ENCODE assay signal across 27 cellular contexts in the genomic region with DNA sequence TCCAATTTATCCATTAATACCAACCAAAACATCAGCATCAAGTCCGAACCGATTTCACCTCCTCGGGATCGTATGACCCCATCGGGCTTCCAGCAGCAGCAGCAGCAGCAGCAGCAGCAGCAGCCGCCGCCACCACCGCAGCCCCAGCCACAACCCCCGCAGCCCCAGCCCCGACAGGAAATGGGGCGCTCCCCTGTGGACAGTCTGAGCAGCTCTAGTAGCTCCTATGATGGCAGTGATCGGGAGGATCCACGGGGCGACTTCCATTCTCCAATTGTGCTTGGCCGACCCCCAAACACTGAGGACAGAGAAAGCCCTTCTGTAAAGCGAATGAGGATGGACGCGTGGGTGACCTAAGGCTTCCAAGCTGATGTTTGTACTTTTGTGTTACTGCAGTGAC. TPM values are rescaled to one million over a fixed set of nuclear protein-coding genes. Genes with fewer than 3 reads are reported as not detected.
DNase-seq lines count a peak whose midpoint lies in the region; ATAC-seq, FAIRE-seq and TF ChIP-seq lines count a peak whose summit lies in the region.
"Had no signal": no experiment of that assay in that cellular context is flagged by ENCODE, and none has a peak within 500 bp of the region (broad histone marks: within the 10 kb centered on the region; RNA-seq: fewer than 3 reads in every experiment).

No MANE protein-coding gene starts in this region.

- intact Hi-C loops in K562 (cut with micrococcal nuclease): no loop called here

- no peak overlapping the region for H3K14ac ChIP-seq in mesenchymal stem cell (ENCODE audit: low read length in 2 of 2)

- no peak overlapping the region for H3K4me3 ChIP-seq in BLaER1
- H3K4me3 ChIP-seq in BLaER1 treated with 17β-estradiol and CSF1 and Interleukin-3, amounts not matched to agents 10 nM and 100 nM: no peak overlapping the region
- no peak overlapping the region for H3K4me3 ChIP-seq in K562
- no peak overlapping the region for H3K4me3 ChIP-seq in mesenchymal stem cell (ENCODE audit: insufficient read depth in 1 of 2, low read depth in 1 of 2, low read length in 2 of 2)
- no peak overlapping the region for H3K4me3 ChIP-seq in BE2C (ENCODE audit: low read depth, low read length)
- H3K4me3 ChIP-seq: coronary artery, SJCRH30, upper lobe of left lung had no signal

- H2AK5ac ChIP-seq in mesenchymal stem cell (ENCODE audit: low read length, severe bottlenecking): no peak overlapping the region

- H2AFZ ChIP-seq in K562 (ENCODE audit: low read depth, low read length) (no peak overlapping the region), mesenchymal stem cell (ENCODE audit: low read depth, low read length) (no peak overlapping the region)

- no peak overlapping the region for H2BK120ac ChIP-seq in mesenchymal stem cell (ENCODE audit: low read depth, low read length)

- TF ChIP-seq CTCF in K562 (IDR thresholded peaks at IDR 0.05 in 2 of 3, conservative IDR thresholded peaks at IDR 0.05 in 1 of 3; ENCODE audit: insufficient read depth in 2 of 3, low read depth in 1 of 3, low read length in 3 of 3): 0 out of 6 replicates have a peak, but pooled peaks of 1 of the 3 experiments have one; percentile 6
- TF ChIP-seq CTCF in BE2C (IDR thresholded peaks at IDR 0.05; ENCODE audit: low read depth, low read length): no peak

- H3K9me3 ChIP-seq in BLaER1: no peaks in the 10 kb centered on the region
- H3K9me3 ChIP-seq in BLaER1 treated with 17β-estradiol and CSF1 and Interleukin-3, amounts not matched to agents 10 nM and 100 nM (replicated peaks in 1 of 11): no peaks in the 10 kb centered on the region
- no peaks in the 10 kb centered on the region for H3K9me3 ChIP-seq in K562 (replicated peaks; ENCODE audit: control insufficient read depth, insufficient read depth, low read depth, low read length)
- H3K9me3 ChIP-seq in mesenchymal stem cell (ENCODE audit: control insufficient read depth, low read length): no peaks in the 10 kb centered on the region
- H3K9me3 ChIP-seq in BE2C: no peaks in the 10 kb centered on the region
- H3K9me3 ChIP-seq: Caco-2, SJCRH30, upper lobe of left lung had no signal

- H3K4me1 ChIP-seq in BLaER1 (peaks cover 92% of the 10 kb centered on the region), K562 (replicated peaks in 1 of 2; ENCODE audit: control insufficient read depth in 2 of 2, insufficient read depth in 2 of 2, low read length in 2 of 2) (peaks cover 0 to 2% of the 10 kb centered on the region in 2 experiments; a peak in 2 of 5 replicates), mesenchymal stem cell (ENCODE audit: control insufficient read depth, insufficient read depth, low read depth, low read length) (peaks cover 8% of the 10 kb centered on the region), BE2C (no peaks in the 10 kb centered on the region; the same call in 1 of the 2 replicates)
- H3K4me1 ChIP-seq in BLaER1 treated with 17β-estradiol and CSF1 and Interleukin-3, amounts not matched to agents 10 nM and 100 nM: peaks cover 51 to 95% (median 90%) of the 10 kb centered on the region in 10 experiments
- H3K4me1 ChIP-seq: Caco-2 had no signal

- no peak for DNase-seq in K562 (ENCODE audit: extremely low read depth in 1 of 4, low spot score in 3 of 4)
- DNase-seq in mesenchymal stem cell: no peak
- DNase-seq in SKM-1 treated with dmso at 0.1 percent for 144 hours (lab: John Stamatoyannopoulos, UW; ENCODE audit: unreplicated experiment): no peak
- DNase-seq in BE2C: no peak
- DNase-seq: activated CD8-positive, alpha-beta memory T cell treated with anti-CD3 and anti-CD28 coated beads, Interleukin-2, amount 50 U/mL, for 48 hours; activated naive CD4-positive, alpha-beta T cell treated with anti-CD3 and anti-CD28 coated beads, Interleukin-2, amount 10 ng/mL, durations not matched to agents 7 days and 5 days; Caco-2; DMS79; effector memory CD4-positive, alpha-beta T cell; GF-D8; midbrain; naive B cell; NCI-H146; NCI-H446; NCI-H82; SJCRH30; stimulated activated CD4-positive, alpha-beta T cell treated with anti-CD3 and anti-CD28 coated beads, Interleukin-12 subunit alpha, Interleukin-12 subunit beta, amount 100 ng/mL, for 4 hours; stimulated activated CD4-positive, alpha-beta T cell treated with anti-CD3 and anti-CD28 coated beads, Interleukin-2, amount 100 ng/mL, for 48 hours; upper lobe of left lung had no signal

- 0 out of 3 replicates have a peak, but pooled peaks have one; percentile 45 for ATAC-seq in K562
- ATAC-seq in HG02884 (IDR thresholded peaks at IDR 0.05; ENCODE audit: unreplicated experiment): no peak
- ATAC-seq: sciatic nerve had no signal

- no peak overlapping the region for H3K23ac ChIP-seq in mesenchymal stem cell (ENCODE audit: low read length in 2 of 2)

- H3K9ac ChIP-seq in BLaER1 (no peak overlapping the region), K562 (ENCODE audit: insufficient read depth in 1 of 2, low read depth in 2 of 2, low read length in 2 of 2) (no peak overlapping the region), mesenchymal stem cell (ENCODE audit: low read length) (no peak overlapping the region)
- H3K9ac ChIP-seq in BLaER1 treated with 17β-estradiol and CSF1 and Interleukin-3, amounts not matched to agents 10 nM and 100 nM: peak overlapping the region in 4 of 11 experiments; percentile 10 to 40 (median 24); a peak in 5 of 22 replicates

- H2BK15ac ChIP-seq in mesenchymal stem cell (ENCODE audit: low read depth, poor library complexity, severe bottlenecking): peak overlapping the region; percentile 16

- no peaks in the 10 kb centered on the region for H3K9me1 ChIP-seq in K562 (ENCODE audit: control insufficient read depth, insufficient read depth, low read length)

- peak overlapping the region; percentile 61 for H3K4me2 ChIP-seq in BLaER1
- peak overlapping the region in 10 of 11 experiments; percentile 19 to 76 (median 68); a peak in 19 of 22 replicates for H3K4me2 ChIP-seq in BLaER1 treated with 17β-estradiol and CSF1 and Interleukin-3, amounts not matched to agents 10 nM and 100 nM
- H3K4me2 ChIP-seq in K562 (ENCODE audit: insufficient read depth, low read length): no peak overlapping the region
- H3K4me2 ChIP-seq in mesenchymal stem cell (ENCODE audit: low read length, poor library complexity, severe bottlenecking): no peak overlapping the region

- TF ChIP-seq POLR2A in K562 (conservative IDR thresholded peaks at IDR 0.05): no peak

- H4K91ac ChIP-seq in mesenchymal stem cell (ENCODE audit: low read length): no peak overlapping the region

- no peaks in the 10 kb centered on the region for H3K79me2 ChIP-seq in K562 (ENCODE audit: control insufficient read depth, insufficient read depth, low read length)

- peaks cover 72% of the 10 kb centered on the region for H3K36me3 ChIP-seq in BLaER1
- H3K36me3 ChIP-seq in BLaER1 treated with 17β-estradiol and CSF1 and Interleukin-3, amounts not matched to agents 10 nM and 100 nM: peaks cover 65 to 86% (median 79%) of the 10 kb centered on the region in 11 experiments
- H3K36me3 ChIP-seq in K562 (ENCODE audit: control insufficient read depth, insufficient read depth, low read length): 0 out of 3 replicates have a peak, but pooled peaks cover 3% of the 10 kb centered on the region
- H3K36me3 ChIP-seq in mesenchymal stem cell (ENCODE audit: control insufficient read depth in 1 of 2, insufficient read depth in 2 of 2, low read depth in 1 of 2, low read length in 2 of 2): peaks cover 38 to 57% of the 10 kb centered on the region in 2 experiments
- H3K36me3 ChIP-seq in BE2C: peaks cover 18% of the 10 kb centered on the region

- H4K8ac ChIP-seq in mesenchymal stem cell (ENCODE audit: low read length): no peak overlapping the region

- H2BK12ac ChIP-seq in mesenchymal stem cell (ENCODE audit: low read length in 2 of 2): no peak overlapping the region

- no peak overlapping the region for H3K18ac ChIP-seq in mesenchymal stem cell (ENCODE audit: low read depth in 1 of 2, low read length in 2 of 2)

- no peak for TF ChIP-seq RAD21 in K562 (CRISPR knock-in tag; conservative IDR thresholded peaks at IDR 0.05 in 1 of 2, IDR thresholded peaks at IDR 0.05 in 1 of 2)

- H3K27ac ChIP-seq in BLaER1: 0 out of 2 replicates have a peak overlapping the region, but pooled peaks have one; percentile 1
- H3K27ac ChIP-seq in BLaER1 treated with 17β-estradiol and CSF1 and Interleukin-3, amounts not matched to agents 10 nM and 100 nM: peak overlapping the region in 4 of 11 experiments; percentile 6 to 43 (median 13); a peak in 5 of 22 replicates
- H3K27ac ChIP-seq in K562 (ENCODE audit: extremely low read depth, low read depth, low read length): no peak overlapping the region
- no peak overlapping the region for H3K27ac ChIP-seq in mesenchymal stem cell (ENCODE audit: low read length, poor library complexity, severe bottlenecking)
- H3K27ac ChIP-seq: C4-2B, SJCRH30 had no signal

- no peak for TF ChIP-seq EP300 in K562 (IDR thresholded peaks at IDR 0.05; ENCODE audit: low read length)

- CTCF ChIA-PET in K562 (lab: Yijun Ruan, JAX; ENCODE audit: low intra/inter-chr PET ratio): interaction anchor here (0.6 kb wide), 1 partner anchor 10 kb away, joined by 3 read pairs; no protein-coding TSS in a partner anchor

- BruUV-seq in K562 (replicated peaks; lab: Mats Ljungman, UMichigan): no TSS peak

- no peak overlapping the region for H3K4ac ChIP-seq in mesenchymal stem cell (ENCODE audit: low read depth in 1 of 2, low read length in 2 of 2)

- POLR2A ChIA-PET in K562 (lab: Yijun Ruan, JAX): no interaction called here

- H3K27me3 ChIP-seq in BLaER1: no peaks in the 10 kb centered on the region
- H3K27me3 ChIP-seq in BLaER1 treated with 17β-estradiol and CSF1 and Interleukin-3, amounts not matched to agents 10 nM and 100 nM: 0 out of 22 replicates have a peak, but pooled peaks cover 0 to 4% (median 0%) of the 10 kb centered on the region in 11 experiments
- 0 out of 5 replicates have a peak, but pooled peaks cover 0 to 4% of the 10 kb centered on the region in 2 experiments for H3K27me3 ChIP-seq in K562 (ENCODE audit: control insufficient read depth in 2 of 2, insufficient read depth in 2 of 2, low read length in 2 of 2)
- no peaks in the 10 kb centered on the region for H3K27me3 ChIP-seq in mesenchymal stem cell (ENCODE audit: control insufficient read depth in 1 of 2, insufficient read depth in 1 of 2, low read length in 2 of 2)
- no peaks in the 10 kb centered on the region for H3K27me3 ChIP-seq in BE2C
- H3K27me3 ChIP-seq: SJCRH30, upper lobe of left lung had no signal

- no peak for FAIRE-seq in K562 (lab: Jason Lieb, UNC)
- FAIRE-seq: bronchial epithelial cell, RCC 7860 had no signal

- H4K20me1 ChIP-seq in BLaER1 (peaks cover 41% of the 10 kb centered on the region), K562 (replicated peaks; ENCODE audit: control insufficient read depth, insufficient read depth, low read length) (no peaks in the 10 kb centered on the region; the same call in 1 of the 2 replicates)
- H4K20me1 ChIP-seq in BLaER1 treated with 17β-estradiol and CSF1 and Interleukin-3, amounts not matched to agents 10 nM and 100 nM: peaks cover 22 to 96% (median 77%) of the 10 kb centered on the region in 11 experiments; a peak in 21 of 22 replicates

- WGBS in K562 (ENCODE audit: insufficient coverage, low coverage, missing lambda C conversion rate): 45% methylated on average over 10 of the region's 18 CpGs
- 93% methylated on average over 18 of the region's 18 CpGs for WGBS in mesenchymal stem cell

- H3K79me1 ChIP-seq in mesenchymal stem cell (replicated peaks; ENCODE audit: low read length, poor library complexity, severe bottlenecking): peaks cover 9% of the 10 kb centered on the region

- H2BK5ac ChIP-seq in mesenchymal stem cell (ENCODE audit: low read depth, low read length, poor library complexity, severe bottlenecking): no peak overlapping the region

- in situ Hi-C loops in K562 (cut with MboI): no loop called here

RNA-seq across cellular contexts. Expression of a gene that starts 20.8 kb away (rescaled TPM):
- 5.3 and 7.1 TPM in 2 replicates for total RNA-seq in K562 (2011; cell fraction: chromatin; rRNA removed; ENCODE audit: low replicate concordance)
- 4.5 and 6.3 TPM in 2 replicates for total RNA-seq in K562 (2011; cell fraction: nucleolus; rRNA removed)
- total RNA-seq in K562 (2011; cell fraction: nucleoplasm; rRNA removed): 5.5 and 6.3 TPM in 2 replicates
- total RNA-seq in K562 (2014; rRNA removed): 2.2 and 3.2 TPM in 2 replicates
- 1.6 and 2.0 TPM in 2 replicates for total RNA-seq in K562 (2014; rRNA removed; fragmentation: Illumina TruSeq; extraction: Trizol)
- 1.6 and 1.7 TPM in 2 replicates for total RNA-seq in K562 (2015; rRNA removed; fragmentation: Illumina TruSeq; extraction: Trizol)
- total RNA-seq in K562 (2021): 2.1 and 2.3 TPM in 2 replicates
- polyA plus RNA-seq in K562 (2011; rRNA removed): 2.2 and 2.3 TPM in 2 replicates
- polyA plus RNA-seq in K562 (2011; cell fraction: cytosol; rRNA removed): 2.3 and 2.5 TPM in 2 replicates
- 7.7 and 9.7 TPM in 2 replicates for polyA plus RNA-seq in K562 (2011; cell fraction: nucleus; rRNA removed)
- polyA plus RNA-seq in K562 (2012): 2.5 and 3.7 TPM in 2 replicates
- 2.0 and 2.3 TPM in 2 replicates for polyA plus RNA-seq in K562 (2014; fragmentation: Illumina TruSeq; extraction: Trizol)
- under 1 TPM; 0.46 to 0.70 TPM for polyA plus RNA-seq in K562 (2014; fragmentation: Nextera tagmentation; extraction: Ambion mirVana)
- polyA plus RNA-seq in K562 (2014; rRNA removed): 3.1 and 4.2 TPM in 2 replicates
- 1.2 and 1.8 TPM in 2 replicates for polyA minus RNA-seq in K562 (2011; rRNA and poly(A)+ RNA removed)
- polyA minus RNA-seq in K562 (2011; cell fraction: cytosol; rRNA and poly(A)+ RNA removed): 0.64 and 1.9 TPM in 2 replicates
- polyA minus RNA-seq in K562 (2011; cell fraction: nucleus; rRNA and poly(A)+ RNA removed): 3.1 and 4.2 TPM in 2 replicates
- polyA plus RNA-seq in mesenchymal stem cell (2013, experiment 1 of 2): 4.6 TPM
- polyA plus RNA-seq in mesenchymal stem cell (2013, experiment 2 of 2): 4.2 TPM
- 4.6 TPM for polyA plus RNA-seq in BE2C (2012; ENCODE audit: insufficient read depth, insufficient read length, low read depth)

Comparison
In these comparisons a context has a peak if more than half of its experiments do, and no peak if none do; other contexts are left out.
1. H3K4me2 ChIP-seq: peak in BLaER1 (single experiment) and BLaER1 treated with 17β-estradiol and CSF1 and Interleukin-3, amounts not matched to agents 10 nM and 100 nM (10 of 11); none in K562 (single experiment) and mesenchymal stem cell (single experiment).